In genomic region chr5:28632607-28633006, GRCh38 we compare ENCODE assay signal across 30 cellular contexts.
"Had no signal": no experiment of that assay in that cellular context is flagged by ENCODE, and none has a peak within 500 bp of the region (broad histone marks: within the 10 kb centered on the region; RNA-seq: fewer than 3 reads in every experiment).

No MANE protein-coding gene starts in this region.

- H3K4me3 Mint-ChIP-seq: activated CD4-positive, alpha-beta memory T cell treated with anti-CD3 and anti-CD28 coated beads, Interleukin-2, amount 10 ng/mL, durations not matched to agents 7 days and 5 days; activated CD4-positive, alpha-beta T cell treated with anti-CD3 and anti-CD28 coated beads, Interleukin-2, amount 10 ng/mL, durations not matched to agents 7 days and 5 days; activated naive CD4-positive, alpha-beta T cell treated with anti-CD3 and anti-CD28 coated beads, Interleukin-2, amount 10 ng/mL, durations not matched to agents 7 days and 5 days; activated naive CD8-positive, alpha-beta T cell treated with anti-CD3 and anti-CD28 coated beads, Interleukin-2, amount 10 ng/mL, durations not matched to agents 7 days and 5 days; activated T-cell treated with anti-CD3 and anti-CD28 coated beads, Interleukin-2, amount 50 U/mL, for 24 hours; activated T-cell treated with anti-CD3 and anti-CD28 coated beads, Interleukin-2, amount 50 U/mL, for 72 hours; brain; central memory CD8-positive, alpha-beta T cell; dendritic cell treated with granulocyte-macrophage colony-stimulating factor and Interleukin-4, amounts not matched to agents 40 ng/mL and 50 ng/mL, for 4 days; endodermal cell; WTC11 had no signal

- DNase-seq: activated CD4-positive, alpha-beta memory T cell treated with anti-CD3 and anti-CD28 coated beads, Interleukin-2, amount 10 ng/mL, durations not matched to agents 7 days and 5 days; activated CD4-positive, alpha-beta T cell treated with anti-CD3 and anti-CD28 coated beads for 1 hour; activated CD4-positive, alpha-beta T cell treated with anti-CD3 and anti-CD28 coated beads for 4 hours; activated CD4-positive, alpha-beta T cell treated with anti-CD3 and anti-CD28 coated beads, Interleukin-2, amount 10 ng/mL, durations not matched to agents 7 days and 5 days; activated CD4-positive, alpha-beta T cell treated with anti-CD3 and anti-CD28 coated beads, Interleukin-2, amount 50 U/mL, for 4 hours; activated CD8-positive, alpha-beta memory T cell treated with anti-CD3 and anti-CD28 coated beads, Interleukin-2, amount 50 U/mL, for 48 hours; activated gamma-delta T cell; activated naive CD4-positive, alpha-beta T cell; activated naive CD4-positive, alpha-beta T cell treated with anti-CD3 and anti-CD28 coated beads, Interleukin-2, amount 10 ng/mL, durations not matched to agents 7 days and 5 days; activated naive CD8-positive, alpha-beta T cell treated with anti-CD3 and anti-CD28 coated beads, Interleukin-2, amount 10 ng/mL, durations not matched to agents 7 days and 5 days; activated T-cell treated with anti-CD3 and anti-CD28 coated beads for 4 hours; activated T-cell treated with anti-CD3 and anti-CD28 coated beads, Interleukin-2, amount 50 U/mL, for 24 hours; activated T-cell treated with anti-CD3 and anti-CD28 coated beads, Interleukin-2, amount 50 U/mL, for 72 hours; dorsolateral prefrontal cortex; effector memory CD4-positive, alpha-beta T cell; endodermal cell; foreskin fibroblast; head of caudate nucleus; T-helper 2 cell had no signal

- H3K27ac ChIP-seq: ascending aorta, breast epithelium, cardiac muscle cell, coronary artery, dorsolateral prefrontal cortex, VCaP had no signal

- H3K27me3 Mint-ChIP-seq: activated CD4-positive, alpha-beta memory T cell treated with anti-CD3 and anti-CD28 coated beads, Interleukin-2, amount 10 ng/mL, durations not matched to agents 7 days and 5 days; activated CD4-positive, alpha-beta T cell treated with anti-CD3 and anti-CD28 coated beads, Interleukin-2, amount 10 ng/mL, durations not matched to agents 7 days and 5 days; activated naive CD4-positive, alpha-beta T cell treated with anti-CD3 and anti-CD28 coated beads, Interleukin-2, amount 10 ng/mL, durations not matched to agents 7 days and 5 days; activated naive CD8-positive, alpha-beta T cell treated with anti-CD3 and anti-CD28 coated beads, Interleukin-2, amount 10 ng/mL, durations not matched to agents 7 days and 5 days; activated T-cell treated with anti-CD3 and anti-CD28 coated beads, Interleukin-2, amount 50 U/mL, for 24 hours; brain; central memory CD8-positive, alpha-beta T cell; dendritic cell treated with granulocyte-macrophage colony-stimulating factor and Interleukin-4, amounts not matched to agents 40 ng/mL and 50 ng/mL, for 4 days had no signal

- H3K4me1 ChIP-seq: ascending aorta, breast epithelium had no signal

- ATAC-seq: activated naive CD4-positive, alpha-beta T cell treated with anti-CD3 and anti-CD28 coated beads, Interleukin-2, amount 50 U/mL, for 72 hours; activated T-cell treated with anti-CD3 and anti-CD28 coated beads, Interleukin-2, amount 50 U/mL, for 72 hours; esophagus mucosa; WTC11 had no signal

- H3K4me1 Mint-ChIP-seq: activated CD4-positive, alpha-beta memory T cell treated with anti-CD3 and anti-CD28 coated beads, Interleukin-2, amount 10 ng/mL, durations not matched to agents 7 days and 5 days; activated CD4-positive, alpha-beta T cell treated with anti-CD3 and anti-CD28 coated beads, Interleukin-2, amount 10 ng/mL, durations not matched to agents 7 days and 5 days; activated naive CD4-positive, alpha-beta T cell treated with anti-CD3 and anti-CD28 coated beads, Interleukin-2, amount 10 ng/mL, durations not matched to agents 7 days and 5 days; activated naive CD8-positive, alpha-beta T cell treated with anti-CD3 and anti-CD28 coated beads, Interleukin-2, amount 10 ng/mL, durations not matched to agents 7 days and 5 days; brain; central memory CD8-positive, alpha-beta T cell; endodermal cell; WTC11 had no signal

- H3K9me3 Mint-ChIP-seq: endodermal cell had no signal

- H3K9me3 ChIP-seq: ascending aorta, breast epithelium had no signal

- H3K36me3 Mint-ChIP-seq: activated naive CD4-positive, alpha-beta T cell treated with anti-CD3 and anti-CD28 coated beads, Interleukin-2, amount 10 ng/mL, durations not matched to agents 7 days and 5 days; activated naive CD8-positive, alpha-beta T cell treated with anti-CD3 and anti-CD28 coated beads, Interleukin-2, amount 10 ng/mL, durations not matched to agents 7 days and 5 days; brain; WTC11 had no signal

- H3K27ac Mint-ChIP-seq: activated CD4-positive, alpha-beta memory T cell treated with anti-CD3 and anti-CD28 coated beads, Interleukin-2, amount 10 ng/mL, durations not matched to agents 7 days and 5 days; activated CD4-positive, alpha-beta T cell treated with anti-CD3 and anti-CD28 coated beads, Interleukin-2, amount 10 ng/mL, durations not matched to agents 7 days and 5 days; activated naive CD4-positive, alpha-beta T cell treated with anti-CD3 and anti-CD28 coated beads, Interleukin-2, amount 10 ng/mL, durations not matched to agents 7 days and 5 days; activated naive CD4-positive, alpha-beta T cell treated with anti-CD3 and anti-CD28 coated beads, Interleukin-2, amount 50 U/mL, for 72 hours; activated naive CD8-positive, alpha-beta T cell treated with anti-CD3 and anti-CD28 coated beads, Interleukin-2, amount 10 ng/mL, durations not matched to agents 7 days and 5 days; activated T-cell treated with anti-CD3 and anti-CD28 coated beads, Interleukin-2, amount 50 U/mL, for 24 hours; activated T-cell treated with anti-CD3 and anti-CD28 coated beads, Interleukin-2, amount 50 U/mL, for 72 hours; brain; dendritic cell treated with granulocyte-macrophage colony-stimulating factor and Interleukin-4, amounts not matched to agents 40 ng/mL and 50 ng/mL, for 4 days; endodermal cell; WTC11 had no signal

- H3K4me3 ChIP-seq: ascending aorta, breast epithelium, cardiac muscle cell, coronary artery, dorsolateral prefrontal cortex had no signal

- H3K27me3 ChIP-seq: ascending aorta, breast epithelium, cardiac muscle cell, dorsolateral prefrontal cortex had no signal

- H3K36me3 ChIP-seq: ascending aorta, breast epithelium, cardiac muscle cell had no signal
